Comparison of ENCODE assay signal across 8 cellular contexts in genomic region chr10:50417486-50417905, GRCh38.
DNase-seq lines count a peak whose midpoint lies in the region; ATAC-seq and TF ChIP-seq lines count a peak whose summit lies in the region.

No MANE protein-coding gene starts in this region.

- POLR2A ChIA-PET in HEK293 (lab: Yijun Ruan, JAX): interaction anchor here (1.2 to 1.7 kb wide), 5 partner anchors 11 to 207 kb away, joined by 4 to 8 read pairs (median 6); partner anchors contain the start of gene SGMS1

- peaks cover 4% of the 10 kb centered on the region for H3K36me3 Mint-ChIP-seq in T-helper 17 cell (ENCODE audit: low read depth)

- H3K27me3 Mint-ChIP-seq in T-helper 17 cell: no peaks in the 10 kb centered on the region

- H4K8ac ChIP-seq in neuronal stem cell (ENCODE audit: low read depth, low read length): no peak overlapping the region

- H2BK5ac ChIP-seq in neuronal stem cell (ENCODE audit: low read length): no peak overlapping the region

- H3K36me3 ChIP-seq in HEK293 (ENCODE audit: control insufficient read depth in 2 of 2, insufficient read depth in 1 of 2, low read length in 2 of 2) (no peaks in the 10 kb centered on the region), neuronal stem cell (replicated peaks in 1 of 2; ENCODE audit: control insufficient read depth in 2 of 2, insufficient read depth in 2 of 2, low read length in 2 of 2) (no peaks in the 10 kb centered on the region)

- no peak overlapping the region for H4K91ac ChIP-seq in neuronal stem cell (ENCODE audit: low read depth, low read length, poor library complexity)

- DNase-seq in CD1c-positive myeloid dendritic cell (ENCODE audit: extremely low spot score) (peak; percentile 54), T-helper 17 cell (no peak), fibroblast of pulmonary artery (ENCODE audit: low read depth) (peak; percentile 29), neuronal stem cell (ENCODE audit: low spot score) (no peak), SW480 (ENCODE audit: low spot score) (no peak), HuH-7 (ENCODE audit: low spot score) (no peak), NCI-H69 (lab: John Stamatoyannopoulos, UW) (no peak)

- no peak overlapping the region for H2AK5ac ChIP-seq in neuronal stem cell (ENCODE audit: low read depth, low read length)

- peak overlapping the region; percentile 93 for H3K4me3 Mint-ChIP-seq in T-helper 17 cell

- peak overlapping the region; percentile 43 for H3K27ac Mint-ChIP-seq in T-helper 17 cell

- H3K4me1 ChIP-seq in HEK293 (ENCODE audit: control insufficient read depth, insufficient read depth, low read length) (peaks cover 11% of the 10 kb centered on the region), neuronal stem cell (ENCODE audit: control insufficient read depth in 2 of 2, insufficient read depth in 1 of 2, low read depth in 1 of 2, low read length in 2 of 2) (no peaks in the 10 kb centered on the region)

- no peak overlapping the region for H2BK120ac ChIP-seq in neuronal stem cell (ENCODE audit: low read depth, low read length)

- peak; percentile 37 for ATAC-seq in T-helper 17 cell

- H3K18ac ChIP-seq in neuronal stem cell (ENCODE audit: low read length): no peak overlapping the region

- H3K4me3 ChIP-seq in HEK293 (ENCODE audit: low read depth, low read length) (peak overlapping the region; percentile 73), fibroblast of pulmonary artery (replicated peaks; ENCODE audit: low read depth, low read length) (peak overlapping the region; percentile 70), neuronal stem cell (ENCODE audit: low read length in 2 of 2) (peak overlapping the region in 1 of 2 donors; percentile 24)

- no peak overlapping the region for H2BK12ac ChIP-seq in neuronal stem cell (ENCODE audit: low read length)

- peak overlapping the region; percentile 78 for H3K4me2 ChIP-seq in neuronal stem cell (ENCODE audit: insufficient read depth, low read length, poor library complexity, severe bottlenecking)

- no peak overlapping the region for H3K9ac ChIP-seq in neuronal stem cell (ENCODE audit: low read depth, low read length, poor library complexity)

- H3K14ac ChIP-seq in neuronal stem cell (ENCODE audit: low read length): no peak overlapping the region

- no peaks in the 10 kb centered on the region for H3K9me3 ChIP-seq in HEK293 (ENCODE audit: control insufficient read depth, insufficient read depth, low read depth, low read length)
- no peaks in the 10 kb centered on the region for H3K9me3 ChIP-seq in T-helper 17 cell (ENCODE audit: control insufficient read depth, low read length, poor library complexity, severe bottlenecking)
- H3K9me3 ChIP-seq in neuronal stem cell (replicated peaks in 1 of 2; ENCODE audit: control insufficient read depth in 2 of 2, insufficient read depth in 1 of 2, low read depth in 1 of 2, low read length in 2 of 2): no peaks in the 10 kb centered on the region

- WGBS in neuronal stem cell (ENCODE audit: extremely low coverage in 2 of 2, insufficient read length in 2 of 2, insufficient replicate concordance in 1 of 2), 2 donors: no CpG with 5 or more reads among the region's 6 CpGs

- H3K4me1 Mint-ChIP-seq in T-helper 17 cell: peaks cover 35% of the 10 kb centered on the region

- H3K23ac ChIP-seq in neuronal stem cell (ENCODE audit: low read depth, low read length, poor library complexity): no peak overlapping the region

- TF ChIP-seq CTCF in HEK293 (tag by site-specific recombination; IDR thresholded peaks at IDR 0.05) (no peak), fibroblast of pulmonary artery (IDR thresholded peaks at IDR 0.05; ENCODE audit: low read length, missing control alignments) (no peak)

- peaks cover 0 to 10% (median 0%) of the 10 kb centered on the region in 3 experiments for H3K27me3 ChIP-seq in neuronal stem cell (ENCODE audit: control insufficient read depth in 3 of 3, insufficient read depth in 3 of 3, low read depth in 1 of 3, low read length in 3 of 3)

- no peak overlapping the region for H3K4ac ChIP-seq in neuronal stem cell (ENCODE audit: low read length)

- H3K27ac ChIP-seq in HEK293 (ENCODE audit: extremely low read depth, low read depth, low read length): peak overlapping the region; percentile 58; the same call in 1 of the 2 replicates
- no peak overlapping the region for H3K27ac ChIP-seq in neuronal stem cell (replicated peaks; ENCODE audit: low read length)

- H2AFZ ChIP-seq in neuronal stem cell (ENCODE audit: low read length): peak overlapping the region; percentile 88

- CTCF ChIA-PET in HEK293 (lab: Yijun Ruan, JAX): interaction anchor here (0.8 to 1.6 kb wide), 4 partner anchors 10 to 204 kb away, joined by 3 to 5 read pairs (median 4); no protein-coding TSS in a partner anchor

- H2BK15ac ChIP-seq in neuronal stem cell (ENCODE audit: low read length): no peak overlapping the region

- H3K79me1 ChIP-seq in neuronal stem cell (ENCODE audit: low read depth, low read length): no peaks in the 10 kb centered on the region

TF ChIP-seq in HEK293, 187 proteins besides CTCF, POLR2A, EP300 and RAD21 (continues in another document):
- TF ChIP-seq SETDB1 (IDR thresholded peaks at IDR 0.05; ENCODE audit: insufficient read length, low read length) (no peak), ZFHX2 (tag by site-specific recombination; conservative IDR thresholded peaks at IDR 0.05) (no peak), SALL2 (tag by site-specific recombination; IDR thresholded peaks at IDR 0.05; ENCODE audit: borderline replicate concordance) (no peak), ZNF184 (tag by site-specific recombination; IDR thresholded peaks at IDR 0.05) (no peak), ZSCAN18 (tag by site-specific recombination; IDR thresholded peaks at IDR 0.05) (no peak), ZNF416 (tag by site-specific recombination; IDR thresholded peaks at IDR 0.05) (no peak), ZNF274 (IDR thresholded peaks at IDR 0.05; ENCODE audit: low read length) (no peak), ZNF274 (tag by site-specific recombination; IDR thresholded peaks at IDR 0.05; ENCODE audit: borderline replicate concordance) (no peak), ZNF202 (tag by site-specific recombination; IDR thresholded peaks at IDR 0.05; ENCODE audit: borderline replicate concordance) (no peak), PATZ1 (tag by site-specific recombination; IDR thresholded peaks at IDR 0.05) (peak; percentile 7; the same call in 1 of the 2 replicates), ZNF600 (tag by site-specific recombination; IDR thresholded peaks at IDR 0.05) (peak; percentile 49), ZNF645 (tag by site-specific recombination; IDR thresholded peaks at IDR 0.05) (no peak), KLF7 (tag by site-specific recombination; IDR thresholded peaks at IDR 0.05; ENCODE audit: borderline replicate concordance) (no peak), ZNF214 (tag by site-specific recombination; IDR thresholded peaks at IDR 0.05; ENCODE audit: borderline replicate concordance) (no peak)

Comparison
In these comparisons a context has a peak if more than half of its experiments do, and no peak if none do; other contexts are left out.
1. DNase-seq: peak in CD1c-positive myeloid dendritic cell (single experiment) and fibroblast of pulmonary artery (single experiment); none in T-helper 17 cell (0 of 3), neuronal stem cell (single experiment), SW480 (single experiment), HuH-7 (single experiment) and NCI-H69 (single experiment).